In genomic region chr2:109472331-109473005, GRCh38 we compare ENCODE assay signal across 31 cellular contexts.
DNase-seq lines count a peak whose midpoint lies in the region; ATAC-seq, FAIRE-seq and TF ChIP-seq lines count a peak whose summit lies in the region.
"Had no signal": no experiment of that assay in that cellular context is flagged by ENCODE, and none has a peak within 500 bp of the region (broad histone marks: within the 10 kb centered on the region; RNA-seq: fewer than 3 reads in every experiment).

No MANE protein-coding gene starts in this region.

- no peak for FAIRE-seq in HepG2 (lab: Jason Lieb, UNC)
- FAIRE-seq: D721Med, H1 had no signal

- H3K4me3 ChIP-seq in WERI-Rb-1 (ENCODE audit: low read depth, low read length) (peak overlapping the region; percentile 11), smooth muscle cell (no peak overlapping the region), OCI-LY7 (ENCODE audit: low read depth, low read length, poor library complexity, severe bottlenecking) (no peak overlapping the region), HepG2 (replicated peaks in 1 of 3; ENCODE audit: insufficient read depth in 1 of 3, low read depth in 2 of 3, low read length in 3 of 3) (no peak overlapping the region)
- H3K4me3 ChIP-seq: colonic mucosa, gastroesophageal sphincter, mucosa of descending colon, upper lobe of right lung had no signal

- no TSS peak for BruUV-seq in OCI-LY7 (replicated peaks; lab: Mats Ljungman, UMichigan)
- BruUV-seq in HepG2 (replicated peaks; lab: Mats Ljungman, UMichigan): no TSS peak

- TF ChIP-seq CTCF in WERI-Rb-1 (IDR thresholded peaks at IDR 0.05; ENCODE audit: low read depth, low read length) (no peak), smooth muscle cell (IDR thresholded peaks at IDR 0.05; ENCODE audit: borderline replicate concordance, insufficient read depth, poor library complexity, severe bottlenecking) (no peak), OCI-LY7 (conservative IDR thresholded peaks at IDR 0.05; ENCODE audit: low read length) (no peak), HepG2 (CRISPR knock-in tag; IDR thresholded peaks at IDR 0.05) (no peak)

- TF ChIP-seq EP300 in HepG2 (IDR thresholded peaks at IDR 0.05; ENCODE audit: low read depth in 2 of 2, low read length in 2 of 2) (no peak), HepG2 (CRISPR knock-in tag; IDR thresholded peaks at IDR 0.05; ENCODE audit: borderline replicate concordance) (no peak)

- H3F3A ChIP-seq in smooth muscle cell (ENCODE audit: low read depth): peaks cover 20% of the 10 kb centered on the region

- intact Hi-C loops in OCI-LY7 (cut with micrococcal nuclease; ENCODE audit: unreplicated experiment) (loop anchor here (5.0 kb wide), 1 partner anchor 1275 kb away; no protein-coding TSS in a partner anchor), HepG2 (cut with micrococcal nuclease; ENCODE audit: unreplicated experiment) (no loop called here)

- in situ Hi-C loops in HepG2 (cut with HindIII; ENCODE audit: extremely low pct_ligation_motif_present, low pct_unique_long_range_greater_than_20kb): no loop called here

- H3K9me3 ChIP-seq in WERI-Rb-1 (ENCODE audit: severe bottlenecking) (no peaks in the 10 kb centered on the region), smooth muscle cell (replicated peaks; ENCODE audit: low read depth) (no peaks in the 10 kb centered on the region), OCI-LY7 (ENCODE audit: low read length) (no peaks in the 10 kb centered on the region), HepG2 (ENCODE audit: low read length) (no peaks in the 10 kb centered on the region)
- H3K9me3 ChIP-seq: colonic mucosa, gastroesophageal sphincter, mucosa of descending colon, upper lobe of right lung had no signal

- DNase-seq in DMS 273 (lab: John Stamatoyannopoulos, UW; ENCODE audit: unreplicated experiment): peak; percentile 31
- DNase-seq in DMS 273 treated with DMSO at 0.1 percent for 48 hours (lab: John Stamatoyannopoulos, UW): no peak
- DNase-seq in WERI-Rb-1: peak; percentile 68
- peak; percentile 69 for DNase-seq in left kidney (ENCODE audit: low read depth, low spot score)
- DNase-seq in smooth muscle cell (lab: John Stamatoyannopoulos, UW; ENCODE audit: unreplicated experiment): no peak
- DNase-seq in OCI-LY7 (ENCODE audit: low spot score): no peak
- no peak for DNase-seq in HepG2 (ENCODE audit: low spot score)
- no peak for DNase-seq in RKO (ENCODE audit: low spot score)
- DNase-seq: activated T-cell treated with anti-CD3 and anti-CD28 coated beads for 4 hours; anterior cingulate cortex; CD4-positive, alpha-beta T cell; colonic mucosa; hypothalamus; IMR-90; mucosa of descending colon; NCI-H1048; NCI-H187 treated with DMSO at 0.1 percent for 48 hours; NCI-H2227 treated with DMSO at 0.1 percent for 48 hours; NCI-H748 treated with DMSO at 0.1 percent for 48 hours; stimulated activated CD4-positive, alpha-beta T cell treated with anti-CD3 and anti-CD28 coated beads, Interleukin-4, amount 100 ng/mL, for 4 hours; substantia nigra; T-helper 17 cell; upper lobe of right lung had no signal

- peak overlapping the region; percentile 60 for H3K4me2 ChIP-seq in smooth muscle cell
- H3K4me2 ChIP-seq in OCI-LY7 (ENCODE audit: low read length): no peak overlapping the region
- no peak overlapping the region for H3K4me2 ChIP-seq in HepG2 (ENCODE audit: low read depth, low read length)

- no peak for TF ChIP-seq RAD21 in HepG2 (CRISPR knock-in tag; IDR thresholded peaks at IDR 0.05)

- no peak for ATAC-seq in HepG2
- ATAC-seq: activated naive CD4-positive, alpha-beta T cell treated with anti-CD3 and anti-CD28 coated beads, Interleukin-2, amount 50 U/mL, for 72 hours; gastroesophageal sphincter; mucosa of descending colon; sciatic nerve; stimulated activated memory B cell treated with anti-CD40 and anti-IgM and Interleukin-4, amounts not matched to agents 10 μg/mL and 1 μg/mL and 100 μg/mL, for 72 hours; T-helper 17 cell; upper lobe of right lung had no signal

- H2AFZ ChIP-seq in smooth muscle cell (ENCODE audit: low read depth) (no peak overlapping the region), OCI-LY7 (ENCODE audit: low read length) (no peak overlapping the region), HepG2 (ENCODE audit: low read length) (no peak overlapping the region)

- H3K9ac ChIP-seq in smooth muscle cell (ENCODE audit: low read depth) (no peak overlapping the region), HepG2 (ENCODE audit: insufficient read depth, low read depth, low read length) (no peak overlapping the region)

- WGBS in smooth muscle cell (ENCODE audit: low lambda C conversion rate): 56% methylated on average over 16 of the region's 16 CpGs
- 50% methylated on average over 16 of the region's 16 CpGs for WGBS in HepG2 (ENCODE audit: low lambda C conversion rate)

- POLR2A ChIA-PET in OCI-LY7 (lab: Charles Lee): no interaction called here
- POLR2A ChIA-PET in HepG2 (lab: Yijun Ruan, JAX): no interaction called here

- H3K27me3 ChIP-seq in WERI-Rb-1 (ENCODE audit: insufficient read depth, low read depth, severe bottlenecking) (no peaks in the 10 kb centered on the region), smooth muscle cell (ENCODE audit: low read depth) (no peaks in the 10 kb centered on the region), HepG2 (ENCODE audit: control insufficient read depth in 1 of 2, insufficient read depth in 2 of 2, low read length in 2 of 2) (peaks cover 2 to 8% of the 10 kb centered on the region in 2 experiments; a peak in 2 of 5 replicates)
- H3K27me3 ChIP-seq: colonic mucosa, gastroesophageal sphincter, upper lobe of right lung had no signal

- H4K20me1 ChIP-seq in smooth muscle cell (ENCODE audit: low read depth): no peaks in the 10 kb centered on the region
- no peaks in the 10 kb centered on the region for H4K20me1 ChIP-seq in OCI-LY7 (ENCODE audit: insufficient read depth, low read length)
- peaks cover 3% of the 10 kb centered on the region; the same call in 1 of the 2 replicates for H4K20me1 ChIP-seq in HepG2 (ENCODE audit: insufficient read depth, low read length)

- CTCF ChIA-PET in OCI-LY7 (lab: Charles Lee; ENCODE audit: unreplicated experiment): no interaction called here
- CTCF ChIA-PET in HepG2 (lab: Yijun Ruan, JAX; ENCODE audit: low intra/inter-chr PET ratio, low total read pairs): no interaction called here

- H3K36me3 ChIP-seq in WERI-Rb-1: no peaks in the 10 kb centered on the region
- H3K36me3 ChIP-seq in smooth muscle cell (ENCODE audit: low read depth): no peaks in the 10 kb centered on the region
- H3K36me3 ChIP-seq in OCI-LY7 (ENCODE audit: insufficient read depth, low read length): no peaks in the 10 kb centered on the region
- no peaks in the 10 kb centered on the region for H3K36me3 ChIP-seq in HepG2 (replicated peaks in 1 of 2; ENCODE audit: control insufficient read depth in 1 of 2, insufficient read depth in 2 of 2, low read length in 2 of 2)
- H3K36me3 ChIP-seq: colonic mucosa, gastroesophageal sphincter, upper lobe of right lung had no signal

- peak overlapping the region; percentile 60 for H3K27ac ChIP-seq in WERI-Rb-1
- peak overlapping the region; percentile 14 for H3K27ac ChIP-seq in smooth muscle cell (ENCODE audit: low read depth)
- H3K27ac ChIP-seq in OCI-LY7 (ENCODE audit: low read depth, low read length, poor library complexity, severe bottlenecking): no peak overlapping the region
- H3K27ac ChIP-seq in HepG2 (ENCODE audit: extremely low read length, insufficient read depth, low read length): no peak overlapping the region
- H3K27ac ChIP-seq: 22Rv1, colonic mucosa, gastroesophageal sphincter, RWPE1, upper lobe of right lung had no signal

- no peaks in the 10 kb centered on the region for H3K9me2 ChIP-seq in OCI-LY7 (ENCODE audit: insufficient read depth, low read length)

- H3K4me1 ChIP-seq in smooth muscle cell (ENCODE audit: low read depth) (peaks cover 12% of the 10 kb centered on the region), OCI-LY7 (ENCODE audit: insufficient read depth, low read length, poor library complexity, severe bottlenecking) (no peaks in the 10 kb centered on the region), HepG2 (ENCODE audit: insufficient read depth, low read length) (no peaks in the 10 kb centered on the region)
- H3K4me1 ChIP-seq: colonic mucosa, gastroesophageal sphincter, upper lobe of right lung had no signal

- no peak for TF ChIP-seq POLR2A in HepG2 (IDR thresholded peaks at IDR 0.05; ENCODE audit: insufficient read depth in 1 of 2, low read depth in 2 of 2, low read length in 2 of 2)

- H3K79me2 ChIP-seq in smooth muscle cell (ENCODE audit: low read depth) (no peaks in the 10 kb centered on the region), OCI-LY7 (ENCODE audit: insufficient read depth, low read depth, low read length) (no peaks in the 10 kb centered on the region), HepG2 (ENCODE audit: insufficient read depth, low read length) (no peaks in the 10 kb centered on the region)

TF ChIP-seq in HepG2, 621 proteins besides CTCF, POLR2A, EP300 and RAD21 (continues in another document):
- TF ChIP-seq ZNF530 (CRISPR knock-in tag; IDR thresholded peaks at IDR 0.05; ENCODE audit: low read depth) (no peak), PPARG (CRISPR knock-in tag; conservative IDR thresholded peaks at IDR 0.05) (no peak), ZKSCAN5 (CRISPR knock-in tag; IDR thresholded peaks at IDR 0.05) (no peak), ATRX (CRISPR knock-in tag; IDR thresholded peaks at IDR 0.05; ENCODE audit: borderline replicate concordance) (no peak), ZNF713 (CRISPR knock-in tag; IDR thresholded peaks at IDR 0.05) (no peak), CREM (IDR thresholded peaks at IDR 0.05) (no peak), CREM (CRISPR knock-in tag; IDR thresholded peaks at IDR 0.05) (no peak), SMAD1 (CRISPR knock-in tag; IDR thresholded peaks at IDR 0.05; ENCODE audit: borderline replicate concordance, low read depth) (no peak)
- TF ChIP-seq, protein P1, sequence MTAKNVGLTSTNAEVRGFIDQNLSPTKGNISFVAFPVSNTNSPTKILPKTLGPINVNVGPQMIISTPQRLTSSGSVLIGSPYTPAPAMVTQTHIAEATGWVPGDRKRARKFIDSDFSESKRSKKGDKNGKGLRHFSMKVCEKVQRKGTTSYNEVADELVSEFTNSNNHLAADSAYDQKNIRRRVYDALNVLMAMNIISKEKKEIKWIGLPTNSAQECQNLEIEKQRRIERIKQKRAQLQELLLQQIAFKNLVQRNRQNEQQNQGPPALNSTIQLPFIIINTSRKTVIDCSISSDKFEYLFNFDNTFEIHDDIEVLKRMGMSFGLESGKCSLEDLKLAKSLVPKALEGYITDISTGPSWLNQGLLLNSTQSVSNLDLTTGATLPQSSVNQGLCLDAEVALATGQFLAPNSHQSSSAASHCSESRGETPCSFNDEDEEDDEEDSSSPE (CRISPR knock-in tag; IDR thresholded peaks at IDR 0.05): no peak

Comparison
In these comparisons a context has a peak if more than half of its experiments do, and no peak if none do; other contexts are left out.
1. DNase-seq: peak in DMS 273 (single experiment), WERI-Rb-1 (single experiment) and left kidney (single experiment); none in DMS 273 treated with DMSO at 0.1 percent for 48 hours (single experiment), smooth muscle cell (single experiment), OCI-LY7 (single experiment), HepG2 (single experiment) and RKO (single experiment).
2. H3K27ac ChIP-seq: peak in WERI-Rb-1 (single experiment) and smooth muscle cell (single experiment); none in OCI-LY7 (single experiment) and HepG2 (single experiment).